In genomic region chr2:12819721-12820120, GRCh38 we compare ENCODE assay signal across 8 cellular contexts.
DNase-seq lines count a peak whose midpoint lies in the region; ATAC-seq, FAIRE-seq and TF ChIP-seq lines count a peak whose summit lies in the region.

No MANE protein-coding gene starts in this region.

- ATAC-seq in GM18909 (IDR thresholded peaks at IDR 0.05; ENCODE audit: poor library complexity, unreplicated experiment): no peak

- TF ChIP-seq CTCF in AG10803 (conservative IDR thresholded peaks at IDR 0.05; ENCODE audit: low read length) (no peak), choroid plexus epithelial cell (conservative IDR thresholded peaks at IDR 0.05; ENCODE audit: low read depth, low read length) (no peak), parathyroid adenoma (IDR thresholded peaks at IDR 0.05) (no peak)

- peak overlapping the region; percentile 66 for H3K27ac ChIP-seq in parathyroid adenoma

- H3K4me2 ChIP-seq in parathyroid adenoma (ENCODE audit: low read length): peak overlapping the region; percentile 16

- no peaks in the 10 kb centered on the region for H3K36me3 ChIP-seq in parathyroid adenoma (ENCODE audit: control insufficient read depth, insufficient read depth, low read length)

- peak; percentile 89 for DNase-seq in AG10803 (ENCODE audit: low read depth)
- DNase-seq in NOMO-1 (lab: John Stamatoyannopoulos, UW; ENCODE audit: unreplicated experiment in 2 of 2): peak; percentile 56 to 82
- peak; percentile 90 for DNase-seq in choroid plexus epithelial cell (ENCODE audit: low read depth)
- DNase-seq in NCI-H1417 treated with DMSO at 0.1 percent for 48 hours (lab: John Stamatoyannopoulos, UW): no peak
- no peak for DNase-seq in GM12892 (ENCODE audit: insufficient read length)
- DNase-seq in NCI-H2107 (lab: John Stamatoyannopoulos, UW): no peak

- no peak for FAIRE-seq in GM12892 (lab: Jason Lieb, UNC)

- H2AFZ ChIP-seq in parathyroid adenoma: no peak overlapping the region

- no peaks in the 10 kb centered on the region for H3K27me3 ChIP-seq in parathyroid adenoma (ENCODE audit: control insufficient read depth, insufficient read depth, low read length)

- no peaks in the 10 kb centered on the region for H3K9me3 ChIP-seq in parathyroid adenoma (ENCODE audit: control insufficient read depth, low read length)

- no peaks in the 10 kb centered on the region for H3K79me2 ChIP-seq in parathyroid adenoma

- no peak for TF ChIP-seq POLR2A in GM12892 (IDR thresholded peaks at IDR 0.05; ENCODE audit: low read depth, low read length)

- H3K4me3 ChIP-seq in AG10803 (ENCODE audit: low read length): no peak overlapping the region
- H3K4me3 ChIP-seq in choroid plexus epithelial cell (ENCODE audit: low read depth, low read length): no peak overlapping the region
- no peak overlapping the region for H3K4me3 ChIP-seq in parathyroid adenoma (ENCODE audit: low read depth, low read length)

- no peak overlapping the region for H3K9ac ChIP-seq in parathyroid adenoma

- no peaks in the 10 kb centered on the region for H3K4me1 ChIP-seq in parathyroid adenoma

Comparison
In these comparisons a context has a peak if more than half of its experiments do, and no peak if none do; other contexts are left out.
1. DNase-seq: peak in AG10803 (single experiment), NOMO-1 (2 of 2) and choroid plexus epithelial cell (single experiment); none in NCI-H1417 treated with DMSO at 0.1 percent for 48 hours (single experiment), GM12892 (single experiment) and NCI-H2107 (single experiment).